In genomic region chr20:59945731-59946130, GRCh38 we compare ENCODE assay signal across 2 cellular contexts.
TF ChIP-seq lines count a peak whose summit lies in the region.

No MANE protein-coding gene starts in this region.

TF ChIP-seq in IMR-90, 13 proteins besides CTCF, POLR2A, EP300 and RAD21:
- TF ChIP-seq FOS (IDR thresholded peaks at IDR 0.05; ENCODE audit: low read depth, low read length) (no peak), CHD1 (IDR thresholded peaks at IDR 0.05; ENCODE audit: low read depth, low read length) (no peak), MXI1 (IDR thresholded peaks at IDR 0.05; ENCODE audit: borderline replicate concordance, low read depth, low read length) (no peak), MAFK (IDR thresholded peaks at IDR 0.05; ENCODE audit: low read depth, low read length) (no peak), SMC3 (IDR thresholded peaks at IDR 0.05; ENCODE audit: low read depth, low read length) (no peak), ELK1 (IDR thresholded peaks at IDR 0.05; ENCODE audit: borderline replicate concordance, low read depth, low read length) (no peak), MAZ (IDR thresholded peaks at IDR 0.05; ENCODE audit: borderline replicate concordance, low read depth, low read length) (no peak), BHLHE40 (IDR thresholded peaks at IDR 0.05; ENCODE audit: low read depth, low read length) (no peak), NFE2L2 (IDR thresholded peaks at IDR 0.05; ENCODE audit: low read depth, low read length) (no peak), RCOR1 (IDR thresholded peaks at IDR 0.05; ENCODE audit: insufficient replicate concordance, low read length) (no peak), USF2 (IDR thresholded peaks at IDR 0.05; ENCODE audit: low read depth, low read length) (no peak), RFX5 (IDR thresholded peaks at IDR 0.05; ENCODE audit: low read depth, low read length) (no peak), CEBPB (IDR thresholded peaks at IDR 0.05; ENCODE audit: low read depth, low read length) (no peak)

TF ChIP-seq in H1, 55 proteins besides CTCF, POLR2A, EP300 and RAD21:
- no peak for TF ChIP-seq TAF7 (optimal IDR thresholded peaks at IDR 0.05; ENCODE audit: borderline replicate concordance, low read depth, low read length)
- TF ChIP-seq TEAD4 (IDR thresholded peaks at IDR 0.05; ENCODE audit: low read depth, low read length) = peak; percentile 28; the same call in 1 of the 2 replicates
